Comparison of ENCODE assay signal across 8 cellular contexts in the genomic region with DNA sequence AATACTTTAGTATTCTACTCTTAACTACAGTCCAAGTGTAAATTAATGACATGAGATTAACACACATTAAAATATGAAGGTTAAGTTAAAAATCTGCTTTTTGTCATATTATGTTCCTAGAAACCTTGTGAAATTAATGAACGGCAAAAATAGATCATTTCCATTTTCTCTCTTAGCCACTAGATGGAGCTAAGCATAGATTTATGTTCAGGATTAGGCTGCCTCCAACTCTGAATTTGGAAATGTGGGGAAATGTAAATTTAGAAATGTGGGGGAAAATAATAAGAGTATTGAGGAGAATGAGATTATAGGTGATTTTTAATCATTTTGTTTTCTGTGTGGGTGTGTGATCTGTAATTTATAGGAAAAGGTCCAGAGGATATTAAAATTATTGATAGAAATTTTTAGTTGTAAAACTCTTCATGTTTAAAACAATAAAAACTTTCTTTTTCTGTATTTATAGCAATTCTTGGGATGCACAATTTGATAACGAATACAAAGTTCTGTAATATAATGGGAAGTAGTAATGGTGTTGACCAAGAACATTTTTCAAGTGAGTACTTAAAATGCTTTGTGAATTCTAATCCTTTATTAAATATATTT. TPM values are rescaled to one million over a fixed set of nuclear protein-coding genes. Genes with fewer than 3 reads are reported as not detected.
A peak's percentile ranks its signal among the peaks of the same experiment; 100 is the strongest.
DNase-seq lines count a peak whose midpoint lies in the region; ATAC-seq and FAIRE-seq lines count a peak whose summit lies in the region.

No MANE protein-coding gene starts in this region.

- no peaks in the 10 kb centered on the region for H3K9me3 Mint-ChIP-seq in activated T-helper 17 cell treated with anti-CD3 and anti-CD28 coated beads, Interleukin-2, amount 50 U/mL, for 72 hours
- H3K9me3 Mint-ChIP-seq in stimulated activated memory B cell treated with anti-CD40 and anti-IgM and Interleukin-4, amounts not matched to agents 10 μg/mL and 1 μg/mL and 100 μg/mL, for 72 hours, result no peaks in the 10 kb centered on the region

- no peak overlapping the region for H3K4me3 ChIP-seq in Jurkat, Clone E6-1 (ENCODE audit: low read length)

- peak; percentile 99 for FAIRE-seq in islet of Langerhans (lab: Jason Lieb, UNC)

- ATAC-seq in activated T-helper 17 cell treated with anti-CD3 and anti-CD28 coated beads, Interleukin-2, amount 50 U/mL, for 72 hours (replicated peaks), result no peak
- ATAC-seq in HG03521 (IDR thresholded peaks at IDR 0.05; ENCODE audit: unreplicated experiment), result no peak
- no peak for ATAC-seq in stimulated activated memory B cell treated with anti-CD40 and anti-IgM and Interleukin-4, amounts not matched to agents 10 μg/mL and 1 μg/mL and 100 μg/mL, for 72 hours

- DNase-seq in COR-L47 (lab: John Stamatoyannopoulos, UW) (peak; percentile 7), NCI-H2029 treated with DMSO at 0.1 percent for 48 hours (lab: John Stamatoyannopoulos, UW) (no peak)
- DNase-seq in Jurkat, Clone E6-1 (ENCODE audit: low read depth, low spot score), result peak; percentile 12
- no peak for DNase-seq in activated effector memory CD4-positive, alpha-beta T cell treated with Interleukin-2 at 50 U/mL for 16 hours

- H3K27ac Mint-ChIP-seq in activated T-helper 17 cell treated with anti-CD3 and anti-CD28 coated beads, Interleukin-2, amount 50 U/mL, for 72 hours, result peak overlapping the region; percentile 49
- no peak overlapping the region for H3K27ac Mint-ChIP-seq in stimulated activated memory B cell treated with anti-CD40 and anti-IgM and Interleukin-4, amounts not matched to agents 10 μg/mL and 1 μg/mL and 100 μg/mL, for 72 hours

- H3K4me1 Mint-ChIP-seq in activated T-helper 17 cell treated with anti-CD3 and anti-CD28 coated beads, Interleukin-2, amount 50 U/mL, for 72 hours, result peaks cover 10% of the 10 kb centered on the region
- H3K4me1 Mint-ChIP-seq in stimulated activated memory B cell treated with anti-CD40 and anti-IgM and Interleukin-4, amounts not matched to agents 10 μg/mL and 1 μg/mL and 100 μg/mL, for 72 hours, result peaks cover 6% of the 10 kb centered on the region

- peaks cover 84% of the 10 kb centered on the region for H3K36me3 Mint-ChIP-seq in activated T-helper 17 cell treated with anti-CD3 and anti-CD28 coated beads, Interleukin-2, amount 50 U/mL, for 72 hours (ENCODE audit: low read depth)
- peaks cover 49% of the 10 kb centered on the region for H3K36me3 Mint-ChIP-seq in stimulated activated memory B cell treated with anti-CD40 and anti-IgM and Interleukin-4, amounts not matched to agents 10 μg/mL and 1 μg/mL and 100 μg/mL, for 72 hours

- no peak overlapping the region for H3K4me3 Mint-ChIP-seq in activated T-helper 17 cell treated with anti-CD3 and anti-CD28 coated beads, Interleukin-2, amount 50 U/mL, for 72 hours
- no peak overlapping the region for H3K4me3 Mint-ChIP-seq in stimulated activated memory B cell treated with anti-CD40 and anti-IgM and Interleukin-4, amounts not matched to agents 10 μg/mL and 1 μg/mL and 100 μg/mL, for 72 hours

- no peaks in the 10 kb centered on the region for H3K27me3 Mint-ChIP-seq in activated T-helper 17 cell treated with anti-CD3 and anti-CD28 coated beads, Interleukin-2, amount 50 U/mL, for 72 hours
- no peaks in the 10 kb centered on the region for H3K27me3 Mint-ChIP-seq in stimulated activated memory B cell treated with anti-CD40 and anti-IgM and Interleukin-4, amounts not matched to agents 10 μg/mL and 1 μg/mL and 100 μg/mL, for 72 hours

RNA-seq across cellular contexts. Expression of gene TMOD3, which starts 59.2 kb away (rescaled TPM):
- 21.0 TPM for polyA plus RNA-seq in Jurkat, Clone E6-1 (2012; ENCODE audit: insufficient read depth, insufficient read length)
- 10 to 100 TPM; 64.5 to 76.9 TPM for total RNA-seq in activated T-helper 17 cell treated with anti-CD3 and anti-CD28 coated beads, Interleukin-2, amount 50 U/mL, for 72 hours

Comparison
In these comparisons a context has a peak if more than half of its experiments do, and no peak if none do; other contexts are left out.
1. DNase-seq: peak in COR-L47 (single experiment) and Jurkat, Clone E6-1 (single experiment); none in NCI-H2029 treated with DMSO at 0.1 percent for 48 hours (single experiment) and activated effector memory CD4-positive, alpha-beta T cell treated with Interleukin-2 at 50 U/mL for 16 hours (single experiment).